Comparison of ENCODE assay signal across 16 cellular contexts in the genomic region with DNA sequence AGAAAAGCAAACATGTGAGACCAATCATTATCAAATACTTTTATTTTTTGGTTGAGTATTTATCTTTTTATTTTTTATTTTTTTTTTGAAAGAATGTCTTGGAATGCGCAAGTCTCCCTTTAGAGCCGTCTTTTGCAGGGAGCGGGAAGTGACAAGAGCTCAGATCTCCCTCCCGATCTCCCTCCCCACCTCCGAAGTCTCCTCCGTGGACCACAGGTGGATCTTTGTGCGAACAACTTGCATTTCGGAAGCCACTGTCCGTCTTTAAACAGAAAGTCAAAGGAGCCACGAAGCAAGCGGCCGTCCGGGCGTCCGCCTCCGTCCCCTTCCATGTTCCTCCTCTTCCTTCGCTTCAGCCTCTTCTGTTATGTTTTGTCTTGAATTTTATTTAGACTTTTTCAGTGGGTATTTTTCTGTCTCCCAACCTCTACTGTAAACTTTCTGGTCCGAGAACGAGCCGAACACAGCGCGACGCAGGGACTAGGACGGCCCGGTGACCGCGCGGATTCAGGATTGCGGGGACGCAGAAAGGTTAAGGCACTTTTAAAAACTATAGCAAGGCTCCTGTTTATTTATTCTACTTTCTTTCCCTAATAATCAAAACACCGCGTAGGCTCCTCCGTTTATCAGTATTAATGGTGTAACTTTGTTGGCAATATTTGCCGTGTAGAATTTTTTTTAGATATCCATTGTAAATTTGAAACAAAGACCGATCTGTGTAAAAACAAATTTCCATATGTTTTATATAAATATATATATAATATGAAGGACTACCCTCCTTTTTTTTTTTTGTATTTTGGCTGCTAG. TPM values are rescaled to one million over a fixed set of nuclear protein-coding genes. Genes with fewer than 3 reads are reported as not detected.
DNase-seq lines count a peak whose midpoint lies in the region; ATAC-seq and TF ChIP-seq lines count a peak whose summit lies in the region.
"Had no signal": no experiment of that assay in that cellular context is flagged by ENCODE, and none has a peak within 500 bp of the region (broad histone marks: within the 10 kb centered on the region; RNA-seq: fewer than 3 reads in every experiment).

No MANE protein-coding gene starts in this region.

- TF ChIP-seq POLR2A in esophagus squamous epithelium (IDR thresholded peaks at IDR 0.05) (no peak), erythroblast (IDR thresholded peaks at IDR 0.05; ENCODE audit: low read length) (no peak)

- 43% methylated on average over 35 of the region's 35 CpGs for WGBS in right cardiac atrium
- 42 to 44% methylated on average over 35 of the region's 35 CpGs for WGBS in esophagus squamous epithelium, 2 donors

- ATAC-seq in left ventricle myocardium superior (no peak), right cardiac atrium (no peak), upper lobe of right lung (no peak), HG02970 (IDR thresholded peaks at IDR 0.05; ENCODE audit: low FRiP score, unreplicated experiment) (no peak), HG02763 (IDR thresholded peaks at IDR 0.05; ENCODE audit: unreplicated experiment) (no peak)

- peak overlapping the region; percentile 53 for H3K9ac ChIP-seq in mucosa of stomach (ENCODE audit: low read length)
- H3K9ac ChIP-seq: KMS-11 had no signal

- H3K36me3 ChIP-seq in esophagus squamous epithelium = no peaks in the 10 kb centered on the region
- no peaks in the 10 kb centered on the region for H3K36me3 ChIP-seq in mucosa of stomach (ENCODE audit: control insufficient read depth, insufficient read depth, low read length)
- H3K36me3 ChIP-seq in upper lobe of right lung = peaks cover 4% of the 10 kb centered on the region

- no peak for TF ChIP-seq CTCF in esophagus squamous epithelium (IDR thresholded peaks at IDR 0.05)
- TF ChIP-seq CTCF in upper lobe of right lung (IDR thresholded peaks at IDR 0.05) = no peak

- no peak overlapping the region for H3K27ac ChIP-seq in right cardiac atrium (ENCODE audit: low read length)
- H3K27ac ChIP-seq in esophagus squamous epithelium = peak overlapping the region; percentile 78 to 95 (median 94)
- H3K27ac ChIP-seq in upper lobe of right lung = peak overlapping the region; percentile 86
- H3K27ac ChIP-seq: KMS-11 had no signal

- H3K4me3 ChIP-seq in right cardiac atrium (ENCODE audit: low read length) (no peak overlapping the region), esophagus squamous epithelium (peak overlapping the region; percentile 39 to 69 (median 64)), mucosa of stomach (ENCODE audit: low read length) (no peak overlapping the region), upper lobe of right lung (peak overlapping the region; percentile 62)

- H3K27me3 ChIP-seq in right cardiac atrium (ENCODE audit: control insufficient read depth, insufficient read depth) (no peaks in the 10 kb centered on the region), esophagus squamous epithelium (peaks cover 3 to 100% (median 17%) of the 10 kb centered on the region in 4 donors), mucosa of stomach (ENCODE audit: control insufficient read depth, insufficient read depth, low read length) (peaks cover 80% of the 10 kb centered on the region), upper lobe of right lung (peaks cover 69% of the 10 kb centered on the region)

- intact Hi-C loops in left ventricle myocardium superior (cut with micrococcal nuclease) (loop anchor here (10.0 kb wide), 1 partner anchor 179 kb away; no protein-coding TSS in a partner anchor), right cardiac atrium (cut with DNase I) (loop anchor here in 2 of 4 donors (10.0 kb wide), 2 partner anchors 259 to 689 kb away; no protein-coding TSS in a partner anchor), esophagus squamous epithelium (cut with DNase I) (no loop called here), upper lobe of right lung (cut with DNase I) (loop anchor here (10.0 kb wide), 1 partner anchor 169 kb away; no protein-coding TSS in a partner anchor)

- H3K9me3 ChIP-seq in right cardiac atrium (ENCODE audit: control insufficient read depth, low read length) = no peaks in the 10 kb centered on the region
- no peaks in the 10 kb centered on the region for H3K9me3 ChIP-seq in esophagus squamous epithelium
- no peaks in the 10 kb centered on the region for H3K9me3 ChIP-seq in mucosa of stomach (ENCODE audit: control insufficient read depth, low read length)
- no peaks in the 10 kb centered on the region for H3K9me3 ChIP-seq in upper lobe of right lung

- H3K4me1 ChIP-seq in right cardiac atrium (ENCODE audit: control insufficient read depth, insufficient read depth, low read length) (no peaks in the 10 kb centered on the region), esophagus squamous epithelium (peaks cover 12 to 56% (median 28%) of the 10 kb centered on the region in 3 donors), mucosa of stomach (ENCODE audit: control insufficient read depth, insufficient read depth, low read length) (peaks cover 11% of the 10 kb centered on the region), upper lobe of right lung (peaks cover 8% of the 10 kb centered on the region)

- DNase-seq in left ventricle myocardium superior = peak; percentile 5
- no peak for DNase-seq in right cardiac atrium
- no peak for DNase-seq in esophagus squamous epithelium (lab: John Stamatoyannopoulos, UW)
- no peak for DNase-seq in upper lobe of right lung
- no peak for DNase-seq in erythroblast (lab: John Stamatoyannopoulos, UW)
- DNase-seq: ACHN; activated CD8-positive, alpha-beta memory T cell treated with anti-CD3 and anti-CD28 coated beads for 24 hours; activated naive CD4-positive, alpha-beta T cell treated with Interleukin-2 at 50 U/mL for 16 hours; NCI-H69; RPMI8226; trophoblast cell had no signal

RNA-seq across cellular contexts. Expression of gene FOXF1, which starts 3.3 kb away (rescaled TPM):
- total RNA-seq in left ventricle myocardium superior (0.25 TPM), right cardiac atrium (under 1 TPM; 0.14 to 0.71 (median 0.28) TPM), esophagus squamous epithelium (1 to 10 TPM in 3 of 4 donors, under 1 TPM in 1; 0.76 to 8.6 (median 3.0) TPM), upper lobe of right lung (46.4 TPM)
- 0.84 TPM for polyA plus RNA-seq in right cardiac atrium
- total RNA-seq: myocyte had no signal

RNA-seq across cellular contexts. Expression of gene MTHFSD, which starts 41.4 kb away (rescaled TPM):
- total RNA-seq in left ventricle myocardium superior = 12.6 TPM
- total RNA-seq in right cardiac atrium = 10 to 100 TPM in 3 of 4 donors, 1 to 10 TPM in 1; 9.0 to 14.7 (median 12.5) TPM
- polyA plus RNA-seq in right cardiac atrium = 8.8 TPM
- 10 to 100 TPM; 10.7 to 17.7 (median 14.8) TPM for total RNA-seq in esophagus squamous epithelium
- 18.7 TPM for total RNA-seq in upper lobe of right lung

RNA-seq across cellular contexts. Expression of gene FOXC2, which starts 53.0 kb away (rescaled TPM):
- 1.9 TPM for total RNA-seq in left ventricle myocardium superior
- total RNA-seq in right cardiac atrium = 1 to 10 TPM; 2.3 to 3.7 (median 2.8) TPM
- 1.1 TPM for polyA plus RNA-seq in right cardiac atrium
- total RNA-seq in esophagus squamous epithelium = under 1 TPM; 0.09 to 0.57 (median 0.40) TPM
- total RNA-seq in upper lobe of right lung = 1.1 TPM

Comparison
In these comparisons a context has a peak if more than half of its experiments do, and no peak if none do; other contexts are left out.
1. H3K4me3 ChIP-seq: peak in esophagus squamous epithelium (4 of 4) and upper lobe of right lung (single experiment); none in right cardiac atrium (single experiment) and mucosa of stomach (single experiment).